8 cellular contexts compared by ENCODE assay signal in the genomic region with DNA sequence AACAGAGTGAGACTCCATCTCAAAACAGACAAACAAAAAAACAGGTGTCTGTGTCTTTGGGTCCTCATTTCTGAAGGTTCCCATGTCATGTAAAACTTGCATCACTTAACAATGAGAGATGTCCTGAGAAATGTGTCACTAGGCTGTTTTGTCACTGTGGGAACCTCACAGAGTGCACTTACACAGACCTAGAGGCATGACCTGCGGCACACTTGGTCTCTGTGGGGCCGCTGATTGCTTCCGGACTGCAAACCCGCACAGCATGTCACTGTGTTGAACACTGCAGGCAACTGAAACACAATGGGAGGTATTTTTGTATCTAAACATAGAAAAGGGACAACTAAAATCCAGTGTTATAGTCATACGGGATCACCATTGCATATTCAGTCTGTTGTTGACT. TPM values are rescaled to one million over a fixed set of nuclear protein-coding genes. Genes with fewer than 3 reads are reported as not detected.
A peak's percentile ranks its signal among the peaks of the same experiment; 100 is the strongest.
DNase-seq lines count a peak whose midpoint lies in the region; ATAC-seq and TF ChIP-seq lines count a peak whose summit lies in the region.

No MANE protein-coding gene starts in this region.

- intact Hi-C loops in vagina (cut with DNase I), result no loop called here

- H3K4me3 ChIP-seq in CD4-positive, CD25-positive, alpha-beta regulatory T cell (ENCODE audit: low read depth, low read length), result no peak overlapping the region
- no peak overlapping the region for H3K4me3 ChIP-seq in vagina
- no peak overlapping the region for H3K4me3 ChIP-seq in HAP-1

- TF ChIP-seq POLR2A in vagina (IDR thresholded peaks at IDR 0.05), result no peak

- H3K36me3 ChIP-seq in CD4-positive, CD25-positive, alpha-beta regulatory T cell (ENCODE audit: control insufficient read depth, insufficient read depth, low read length), result no peaks in the 10 kb centered on the region
- no peaks in the 10 kb centered on the region for H3K36me3 ChIP-seq in vagina
- H3K36me3 ChIP-seq in HAP-1 (replicated peaks), result no peaks in the 10 kb centered on the region

- in situ Hi-C loops in HAP-1 (cut with MboI; ENCODE audit: low sequenced_read_pairs), result no loop called here

- no peak overlapping the region for H3K27ac ChIP-seq in CD4-positive, CD25-positive, alpha-beta regulatory T cell (ENCODE audit: insufficient read depth, low read length, poor library complexity, severe bottlenecking)
- no peak overlapping the region for H3K27ac ChIP-seq in vagina

- H3K36me3 Mint-ChIP-seq in CD4-positive, CD25-positive, alpha-beta regulatory T cell, result no peaks in the 10 kb centered on the region
- no peaks in the 10 kb centered on the region for H3K36me3 Mint-ChIP-seq in central memory CD8-positive, alpha-beta T cell (ENCODE audit: insufficient read depth)

- peaks cover 7% of the 10 kb centered on the region for H3K27me3 ChIP-seq in CD4-positive, CD25-positive, alpha-beta regulatory T cell (ENCODE audit: control insufficient read depth, insufficient read depth, low read length)
- H3K27me3 ChIP-seq in vagina (no peaks in the 10 kb centered on the region), HAP-1 (ENCODE audit: low read depth) (no peaks in the 10 kb centered on the region)

- no peak for DNase-seq in CD4-positive, CD25-positive, alpha-beta regulatory T cell
- no peak for DNase-seq in central memory CD8-positive, alpha-beta T cell (ENCODE audit: low spot score in 2 of 2)
- DNase-seq in vagina (ENCODE audit: extremely low spot score in 2 of 2) (no peak), HCEC 1CT (no peak), HAP-1 (ENCODE audit: low spot score in 2 of 2) (no peak)

- no peak for ATAC-seq in CD4-positive, CD25-positive, alpha-beta regulatory T cell (ENCODE audit: low read depth in 2 of 2)
- ATAC-seq in GM18909 (IDR thresholded peaks at IDR 0.05; ENCODE audit: poor library complexity, unreplicated experiment), result peak; percentile 53
- peak; percentile 62 for ATAC-seq in HG03469 (IDR thresholded peaks at IDR 0.05; ENCODE audit: unreplicated experiment)
- no peak for ATAC-seq in central memory CD8-positive, alpha-beta T cell (replicated peaks; ENCODE audit: extremely low read depth, poor library complexity, severe bottlenecking)
- ATAC-seq in HG03045 (IDR thresholded peaks at IDR 0.05; ENCODE audit: unreplicated experiment), result no peak

- no peaks in the 10 kb centered on the region for H3K9me3 ChIP-seq in CD4-positive, CD25-positive, alpha-beta regulatory T cell (ENCODE audit: control insufficient read depth in 2 of 2, low read length in 2 of 2)
- H3K9me3 ChIP-seq in vagina (no peaks in the 10 kb centered on the region), HAP-1 (no peaks in the 10 kb centered on the region)

- H3K4me1 Mint-ChIP-seq in CD4-positive, CD25-positive, alpha-beta regulatory T cell, result peaks cover 13 to 35% (median 21%) of the 10 kb centered on the region in 4 donors
- H3K4me1 Mint-ChIP-seq in central memory CD8-positive, alpha-beta T cell, result peaks cover 37% of the 10 kb centered on the region

- H3K9me3 Mint-ChIP-seq in CD4-positive, CD25-positive, alpha-beta regulatory T cell, result no peaks in the 10 kb centered on the region
- no peaks in the 10 kb centered on the region for H3K9me3 Mint-ChIP-seq in central memory CD8-positive, alpha-beta T cell

- peak overlapping the region in 3 of 4 donors; percentile 19 to 66 (median 31) for H3K4me3 Mint-ChIP-seq in CD4-positive, CD25-positive, alpha-beta regulatory T cell
- peak overlapping the region; percentile 78 for H3K4me3 Mint-ChIP-seq in central memory CD8-positive, alpha-beta T cell

- H3K27ac Mint-ChIP-seq in CD4-positive, CD25-positive, alpha-beta regulatory T cell, result no peak overlapping the region
- no peak overlapping the region for H3K27ac Mint-ChIP-seq in central memory CD8-positive, alpha-beta T cell (ENCODE audit: low read depth)

- H3K4me1 ChIP-seq in CD4-positive, CD25-positive, alpha-beta regulatory T cell (ENCODE audit: control insufficient read depth, insufficient read depth, low read length, poor library complexity, severe bottlenecking), result peaks cover 22% of the 10 kb centered on the region
- H3K4me1 ChIP-seq in vagina (peaks cover 6% of the 10 kb centered on the region), HAP-1 (peaks cover 9% of the 10 kb centered on the region)

- H3K27me3 Mint-ChIP-seq in CD4-positive, CD25-positive, alpha-beta regulatory T cell, result peaks cover 19% of the 10 kb centered on the region
- H3K27me3 Mint-ChIP-seq in central memory CD8-positive, alpha-beta T cell, result peaks cover 9% of the 10 kb centered on the region

- TF ChIP-seq CTCF in vagina (IDR thresholded peaks at IDR 0.05), result no peak

RNA-seq across cellular contexts. Expression of a gene that starts 42.3 kb away (rescaled TPM):
- 21.2 TPM for total RNA-seq in CD4-positive, CD25-positive, alpha-beta regulatory T cell
- polyA plus RNA-seq in CD4-positive, CD25-positive, alpha-beta regulatory T cell, result 1 to 10 TPM; 4.9 to 5.7 (median 5.5) TPM
- 18.4 TPM for total RNA-seq in vagina

Comparison
In these comparisons a context has a peak if more than half of its experiments do, and no peak if none do; other contexts are left out.
1. ATAC-seq: peak in GM18909 (single experiment) and HG03469 (single experiment); none in CD4-positive, CD25-positive, alpha-beta regulatory T cell (0 of 2), central memory CD8-positive, alpha-beta T cell (single experiment) and HG03045 (single experiment).